In the genomic region with DNA sequence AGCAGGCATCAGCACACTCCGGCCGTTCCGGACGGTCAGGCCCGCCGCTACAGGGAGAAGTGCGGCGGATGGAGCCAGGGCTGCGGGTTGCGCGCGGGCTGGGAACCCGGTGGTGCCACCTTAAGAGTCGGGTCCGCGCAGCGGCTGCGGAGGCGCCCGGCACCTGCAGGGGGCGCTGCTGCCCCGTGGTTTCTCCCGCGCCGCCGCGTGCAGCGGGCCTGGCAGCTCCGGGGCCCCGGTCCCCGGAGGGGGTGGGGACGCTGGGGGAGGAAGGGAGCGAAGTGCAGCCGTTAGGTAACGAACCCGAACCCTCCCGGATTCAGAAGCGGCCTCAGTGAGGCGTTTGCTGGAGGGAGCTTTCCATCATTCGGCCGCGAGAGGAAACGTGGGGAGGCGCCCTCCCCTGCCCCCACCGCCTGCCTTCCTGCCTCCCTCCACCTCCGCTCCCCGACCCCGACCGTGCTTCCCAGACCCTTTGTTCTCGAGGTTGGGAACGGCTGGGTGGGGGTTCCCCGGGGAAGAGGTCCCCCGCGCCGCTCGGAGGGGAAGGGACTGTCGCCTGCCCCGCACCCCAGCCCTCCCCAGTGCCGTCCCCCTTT, we compare ENCODE assay signal across 1 cellular context.
TF ChIP-seq lines count a peak whose summit lies in the region.

No MANE protein-coding gene starts in this region.

TF ChIP-seq in K562, 482 proteins besides CTCF, POLR2A, EP300 and RAD21 (continued from another document and continues in another):
- TF ChIP-seq, protein P1, sequence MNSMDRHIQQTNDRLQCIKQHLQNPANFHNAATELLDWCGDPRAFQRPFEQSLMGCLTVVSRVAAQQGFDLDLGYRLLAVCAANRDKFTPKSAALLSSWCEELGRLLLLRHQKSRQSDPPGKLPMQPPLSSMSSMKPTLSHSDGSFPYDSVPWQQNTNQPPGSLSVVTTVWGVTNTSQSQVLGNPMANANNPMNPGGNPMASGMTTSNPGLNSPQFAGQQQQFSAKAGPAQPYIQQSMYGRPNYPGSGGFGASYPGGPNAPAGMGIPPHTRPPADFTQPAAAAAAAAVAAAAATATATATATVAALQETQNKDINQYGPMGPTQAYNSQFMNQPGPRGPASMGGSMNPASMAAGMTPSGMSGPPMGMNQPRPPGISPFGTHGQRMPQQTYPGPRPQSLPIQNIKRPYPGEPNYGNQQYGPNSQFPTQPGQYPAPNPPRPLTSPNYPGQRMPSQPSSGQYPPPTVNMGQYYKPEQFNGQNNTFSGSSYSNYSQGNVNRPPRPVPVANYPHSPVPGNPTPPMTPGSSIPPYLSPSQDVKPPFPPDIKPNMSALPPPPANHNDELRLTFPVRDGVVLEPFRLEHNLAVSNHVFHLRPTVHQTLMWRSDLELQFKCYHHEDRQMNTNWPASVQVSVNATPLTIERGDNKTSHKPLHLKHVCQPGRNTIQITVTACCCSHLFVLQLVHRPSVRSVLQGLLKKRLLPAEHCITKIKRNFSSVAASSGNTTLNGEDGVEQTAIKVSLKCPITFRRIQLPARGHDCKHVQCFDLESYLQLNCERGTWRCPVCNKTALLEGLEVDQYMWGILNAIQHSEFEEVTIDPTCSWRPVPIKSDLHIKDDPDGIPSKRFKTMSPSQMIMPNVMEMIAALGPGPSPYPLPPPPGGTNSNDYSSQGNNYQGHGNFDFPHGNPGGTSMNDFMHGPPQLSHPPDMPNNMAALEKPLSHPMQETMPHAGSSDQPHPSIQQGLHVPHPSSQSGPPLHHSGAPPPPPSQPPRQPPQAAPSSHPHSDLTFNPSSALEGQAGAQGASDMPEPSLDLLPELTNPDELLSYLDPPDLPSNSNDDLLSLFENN (IDR thresholded peaks at IDR 0.05; ENCODE audit: low read depth in 2 of 2, low read length in 2 of 2), result 0 out of 4 replicates have a peak, but pooled peaks of 1 of the 2 experiments have one; percentile 45
- TF ChIP-seq MAFF (IDR thresholded peaks at IDR 0.05; ENCODE audit: low read length), result no peak
- TF ChIP-seq RBM15 (IDR thresholded peaks at IDR 0.05; ENCODE audit: insufficient read depth, low read length), result no peak
- TF ChIP-seq ZC3H11A (IDR thresholded peaks at IDR 0.05; ENCODE audit: low read depth, low read length), result 0 out of 2 replicates have a peak, but pooled peaks have one; percentile 73
- peak; percentile 31 for TF ChIP-seq BRD9 (IDR thresholded peaks at IDR 0.05; ENCODE audit: low read depth, partially characterized antibody)
- TF ChIP-seq, protein P2, sequence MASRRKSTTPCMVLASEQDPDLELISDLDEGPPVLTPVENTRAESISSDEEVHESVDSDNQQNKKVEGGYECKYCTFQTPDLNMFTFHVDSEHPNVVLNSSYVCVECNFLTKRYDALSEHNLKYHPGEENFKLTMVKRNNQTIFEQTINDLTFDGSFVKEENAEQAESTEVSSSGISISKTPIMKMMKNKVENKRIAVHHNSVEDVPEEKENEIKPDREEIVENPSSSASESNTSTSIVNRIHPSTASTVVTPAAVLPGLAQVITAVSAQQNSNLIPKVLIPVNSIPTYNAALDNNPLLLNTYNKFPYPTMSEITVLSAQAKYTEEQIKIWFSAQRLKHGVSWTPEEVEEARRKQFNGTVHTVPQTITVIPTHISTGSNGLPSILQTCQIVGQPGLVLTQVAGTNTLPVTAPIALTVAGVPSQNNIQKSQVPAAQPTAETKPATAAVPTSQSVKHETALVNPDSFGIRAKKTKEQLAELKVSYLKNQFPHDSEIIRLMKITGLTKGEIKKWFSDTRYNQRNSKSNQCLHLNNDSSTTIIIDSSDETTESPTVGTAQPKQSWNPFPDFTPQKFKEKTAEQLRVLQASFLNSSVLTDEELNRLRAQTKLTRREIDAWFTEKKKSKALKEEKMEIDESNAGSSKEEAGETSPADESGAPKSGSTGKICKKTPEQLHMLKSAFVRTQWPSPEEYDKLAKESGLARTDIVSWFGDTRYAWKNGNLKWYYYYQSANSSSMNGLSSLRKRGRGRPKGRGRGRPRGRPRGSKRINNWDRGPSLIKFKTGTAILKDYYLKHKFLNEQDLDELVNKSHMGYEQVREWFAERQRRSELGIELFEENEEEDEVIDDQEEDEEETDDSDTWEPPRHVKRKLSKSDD (conservative IDR thresholded peaks at IDR 0.05; ENCODE audit: low read length), result no peak
- TF ChIP-seq NONO (IDR thresholded peaks at IDR 0.05; ENCODE audit: low read depth in 2 of 2, low read length in 1 of 2), result peak in 1 of 2 experiments; percentile 77; a peak in 2 of 4 replicates
- TF ChIP-seq ZNF239 (CRISPR knock-in tag; IDR thresholded peaks at IDR 0.05), result no peak
- TF ChIP-seq, protein P3, sequence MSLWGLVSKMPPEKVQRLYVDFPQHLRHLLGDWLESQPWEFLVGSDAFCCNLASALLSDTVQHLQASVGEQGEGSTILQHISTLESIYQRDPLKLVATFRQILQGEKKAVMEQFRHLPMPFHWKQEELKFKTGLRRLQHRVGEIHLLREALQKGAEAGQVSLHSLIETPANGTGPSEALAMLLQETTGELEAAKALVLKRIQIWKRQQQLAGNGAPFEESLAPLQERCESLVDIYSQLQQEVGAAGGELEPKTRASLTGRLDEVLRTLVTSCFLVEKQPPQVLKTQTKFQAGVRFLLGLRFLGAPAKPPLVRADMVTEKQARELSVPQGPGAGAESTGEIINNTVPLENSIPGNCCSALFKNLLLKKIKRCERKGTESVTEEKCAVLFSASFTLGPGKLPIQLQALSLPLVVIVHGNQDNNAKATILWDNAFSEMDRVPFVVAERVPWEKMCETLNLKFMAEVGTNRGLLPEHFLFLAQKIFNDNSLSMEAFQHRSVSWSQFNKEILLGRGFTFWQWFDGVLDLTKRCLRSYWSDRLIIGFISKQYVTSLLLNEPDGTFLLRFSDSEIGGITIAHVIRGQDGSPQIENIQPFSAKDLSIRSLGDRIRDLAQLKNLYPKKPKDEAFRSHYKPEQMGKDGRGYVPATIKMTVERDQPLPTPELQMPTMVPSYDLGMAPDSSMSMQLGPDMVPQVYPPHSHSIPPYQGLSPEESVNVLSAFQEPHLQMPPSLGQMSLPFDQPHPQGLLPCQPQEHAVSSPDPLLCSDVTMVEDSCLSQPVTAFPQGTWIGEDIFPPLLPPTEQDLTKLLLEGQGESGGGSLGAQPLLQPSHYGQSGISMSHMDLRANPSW (CRISPR knock-in tag; IDR thresholded peaks at IDR 0.05), result no peak
- TF ChIP-seq, protein P4, sequence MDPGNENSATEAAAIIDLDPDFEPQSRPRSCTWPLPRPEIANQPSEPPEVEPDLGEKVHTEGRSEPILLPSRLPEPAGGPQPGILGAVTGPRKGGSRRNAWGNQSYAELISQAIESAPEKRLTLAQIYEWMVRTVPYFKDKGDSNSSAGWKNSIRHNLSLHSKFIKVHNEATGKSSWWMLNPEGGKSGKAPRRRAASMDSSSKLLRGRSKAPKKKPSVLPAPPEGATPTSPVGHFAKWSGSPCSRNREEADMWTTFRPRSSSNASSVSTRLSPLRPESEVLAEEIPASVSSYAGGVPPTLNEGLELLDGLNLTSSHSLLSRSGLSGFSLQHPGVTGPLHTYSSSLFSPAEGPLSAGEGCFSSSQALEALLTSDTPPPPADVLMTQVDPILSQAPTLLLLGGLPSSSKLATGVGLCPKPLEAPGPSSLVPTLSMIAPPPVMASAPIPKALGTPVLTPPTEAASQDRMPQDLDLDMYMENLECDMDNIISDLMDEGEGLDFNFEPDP (CRISPR knock-in tag; IDR thresholded peaks at IDR 0.05), result no peak
- TF ChIP-seq ZNF232 (CRISPR knock-in tag; IDR thresholded peaks at IDR 0.05), result no peak
- TF ChIP-seq CHD2 (IDR thresholded peaks at IDR 0.05; ENCODE audit: low read depth, low read length), result peak; percentile 73
- no peak for TF ChIP-seq ERF (CRISPR knock-in tag; IDR thresholded peaks at IDR 0.05)
- TF ChIP-seq ZNF707 (CRISPR knock-in tag; conservative IDR thresholded peaks at IDR 0.05), result no peak
- TF ChIP-seq MTA2 (IDR thresholded peaks at IDR 0.05; ENCODE audit: low read depth), result no peak
- no peak for TF ChIP-seq FOXJ2 (tag; IDR thresholded peaks at IDR 0.05)
- peak; percentile 40 for TF ChIP-seq CBX1 (IDR thresholded peaks at IDR 0.05; ENCODE audit: low read depth)
- TF ChIP-seq POLR2G (IDR thresholded peaks at IDR 0.05; ENCODE audit: low read depth, low read length), result peak; percentile 76
- peak; percentile 88 for TF ChIP-seq ZNF282 (CRISPR knock-in tag; IDR thresholded peaks at IDR 0.05)
- TF ChIP-seq HDAC3 (IDR thresholded peaks at IDR 0.05; ENCODE audit: borderline replicate concordance, partially characterized antibody), result no peak
- TF ChIP-seq KLF1 (tag; IDR thresholded peaks at IDR 0.05), result no peak
- TF ChIP-seq MAFG (tag; conservative IDR thresholded peaks at IDR 0.05), result no peak
- TF ChIP-seq ETV1 (tag; conservative IDR thresholded peaks at IDR 0.05; ENCODE audit: low read depth), result no peak
- TF ChIP-seq ZSCAN32 (CRISPR knock-in tag; IDR thresholded peaks at IDR 0.05), result no peak
- TF ChIP-seq KAT8 (IDR thresholded peaks at IDR 0.05; ENCODE audit: low read depth), result no peak
- TF ChIP-seq ZNF717 (CRISPR knock-in tag; IDR thresholded peaks at IDR 0.05), result no peak
- no peak for TF ChIP-seq TAF9B (IDR thresholded peaks at IDR 0.05; ENCODE audit: partially characterized antibody)
- no peak for TF ChIP-seq ARHGAP35 (IDR thresholded peaks at IDR 0.05; ENCODE audit: partially characterized antibody)
- TF ChIP-seq, protein P5, sequence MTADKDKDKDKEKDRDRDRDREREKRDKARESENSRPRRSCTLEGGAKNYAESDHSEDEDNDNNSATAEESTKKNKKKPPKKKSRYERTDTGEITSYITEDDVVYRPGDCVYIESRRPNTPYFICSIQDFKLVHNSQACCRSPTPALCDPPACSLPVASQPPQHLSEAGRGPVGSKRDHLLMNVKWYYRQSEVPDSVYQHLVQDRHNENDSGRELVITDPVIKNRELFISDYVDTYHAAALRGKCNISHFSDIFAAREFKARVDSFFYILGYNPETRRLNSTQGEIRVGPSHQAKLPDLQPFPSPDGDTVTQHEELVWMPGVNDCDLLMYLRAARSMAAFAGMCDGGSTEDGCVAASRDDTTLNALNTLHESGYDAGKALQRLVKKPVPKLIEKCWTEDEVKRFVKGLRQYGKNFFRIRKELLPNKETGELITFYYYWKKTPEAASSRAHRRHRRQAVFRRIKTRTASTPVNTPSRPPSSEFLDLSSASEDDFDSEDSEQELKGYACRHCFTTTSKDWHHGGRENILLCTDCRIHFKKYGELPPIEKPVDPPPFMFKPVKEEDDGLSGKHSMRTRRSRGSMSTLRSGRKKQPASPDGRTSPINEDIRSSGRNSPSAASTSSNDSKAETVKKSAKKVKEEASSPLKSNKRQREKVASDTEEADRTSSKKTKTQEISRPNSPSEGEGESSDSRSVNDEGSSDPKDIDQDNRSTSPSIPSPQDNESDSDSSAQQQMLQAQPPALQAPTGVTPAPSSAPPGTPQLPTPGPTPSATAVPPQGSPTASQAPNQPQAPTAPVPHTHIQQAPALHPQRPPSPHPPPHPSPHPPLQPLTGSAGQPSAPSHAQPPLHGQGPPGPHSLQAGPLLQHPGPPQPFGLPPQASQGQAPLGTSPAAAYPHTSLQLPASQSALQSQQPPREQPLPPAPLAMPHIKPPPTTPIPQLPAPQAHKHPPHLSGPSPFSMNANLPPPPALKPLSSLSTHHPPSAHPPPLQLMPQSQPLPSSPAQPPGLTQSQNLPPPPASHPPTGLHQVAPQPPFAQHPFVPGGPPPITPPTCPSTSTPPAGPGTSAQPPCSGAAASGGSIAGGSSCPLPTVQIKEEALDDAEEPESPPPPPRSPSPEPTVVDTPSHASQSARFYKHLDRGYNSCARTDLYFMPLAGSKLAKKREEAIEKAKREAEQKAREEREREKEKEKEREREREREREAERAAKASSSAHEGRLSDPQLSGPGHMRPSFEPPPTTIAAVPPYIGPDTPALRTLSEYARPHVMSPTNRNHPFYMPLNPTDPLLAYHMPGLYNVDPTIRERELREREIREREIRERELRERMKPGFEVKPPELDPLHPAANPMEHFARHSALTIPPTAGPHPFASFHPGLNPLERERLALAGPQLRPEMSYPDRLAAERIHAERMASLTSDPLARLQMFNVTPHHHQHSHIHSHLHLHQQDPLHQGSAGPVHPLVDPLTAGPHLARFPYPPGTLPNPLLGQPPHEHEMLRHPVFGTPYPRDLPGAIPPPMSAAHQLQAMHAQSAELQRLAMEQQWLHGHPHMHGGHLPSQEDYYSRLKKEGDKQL (CRISPR knock-in tag; IDR thresholded peaks at IDR 0.05; ENCODE audit: borderline replicate concordance), result no peak
- TF ChIP-seq EZH2 (IDR thresholded peaks at IDR 0.05; ENCODE audit: borderline replicate concordance, low read depth, low read length), result no peak
- TF ChIP-seq, protein P6, sequence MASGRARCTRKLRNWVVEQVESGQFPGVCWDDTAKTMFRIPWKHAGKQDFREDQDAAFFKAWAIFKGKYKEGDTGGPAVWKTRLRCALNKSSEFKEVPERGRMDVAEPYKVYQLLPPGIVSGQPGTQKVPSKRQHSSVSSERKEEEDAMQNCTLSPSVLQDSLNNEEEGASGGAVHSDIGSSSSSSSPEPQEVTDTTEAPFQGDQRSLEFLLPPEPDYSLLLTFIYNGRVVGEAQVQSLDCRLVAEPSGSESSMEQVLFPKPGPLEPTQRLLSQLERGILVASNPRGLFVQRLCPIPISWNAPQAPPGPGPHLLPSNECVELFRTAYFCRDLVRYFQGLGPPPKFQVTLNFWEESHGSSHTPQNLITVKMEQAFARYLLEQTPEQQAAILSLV (tag; IDR thresholded peaks at IDR 0.05), result no peak
- no peak for TF ChIP-seq PML (IDR thresholded peaks at IDR 0.05; ENCODE audit: low read length)
- no peak for TF ChIP-seq GATAD2A (IDR thresholded peaks at IDR 0.05)
- no peak for TF ChIP-seq SNRNP70 (optimal IDR thresholded peaks at IDR 0.05; ENCODE audit: low read depth, low read length)
- peak; percentile 91 for TF ChIP-seq RB1 (IDR thresholded peaks at IDR 0.05; ENCODE audit: low read depth)
- no peak for TF ChIP-seq HMG20A (CRISPR knock-in tag; conservative IDR thresholded peaks at IDR 0.05)
- TF ChIP-seq HNRNPH1 (optimal IDR thresholded peaks at IDR 0.05; ENCODE audit: low read depth, low read length), result no peak
- TF ChIP-seq MCM2 (IDR thresholded peaks at IDR 0.05; ENCODE audit: low read depth), result no peak
- TF ChIP-seq TOE1 (IDR thresholded peaks at IDR 0.05; ENCODE audit: borderline replicate concordance), result no peak
- no peak for TF ChIP-seq TOE1 (CRISPR knock-in tag; IDR thresholded peaks at IDR 0.05; ENCODE audit: borderline replicate concordance, low read depth)
- peak in 1 of 2 experiments; percentile 78; a peak in 1 of 4 replicates for TF ChIP-seq TEAD1 (CRISPR knock-in tag; IDR thresholded peaks at IDR 0.05)
- TF ChIP-seq, protein P7, sequence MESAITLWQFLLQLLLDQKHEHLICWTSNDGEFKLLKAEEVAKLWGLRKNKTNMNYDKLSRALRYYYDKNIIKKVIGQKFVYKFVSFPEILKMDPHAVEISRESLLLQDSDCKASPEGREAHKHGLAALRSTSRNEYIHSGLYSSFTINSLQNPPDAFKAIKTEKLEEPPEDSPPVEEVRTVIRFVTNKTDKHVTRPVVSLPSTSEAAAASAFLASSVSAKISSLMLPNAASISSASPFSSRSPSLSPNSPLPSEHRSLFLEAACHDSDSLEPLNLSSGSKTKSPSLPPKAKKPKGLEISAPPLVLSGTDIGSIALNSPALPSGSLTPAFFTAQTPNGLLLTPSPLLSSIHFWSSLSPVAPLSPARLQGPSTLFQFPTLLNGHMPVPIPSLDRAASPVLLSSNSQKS (CRISPR knock-in tag; IDR thresholded peaks at IDR 0.05), result no peak
- no peak for TF ChIP-seq THRAP3 (IDR thresholded peaks at IDR 0.05; ENCODE audit: borderline replicate concordance)
- no peak for TF ChIP-seq TEAD2 (tag; IDR thresholded peaks at IDR 0.05)
- TF ChIP-seq TCF3 (CRISPR knock-in tag; IDR thresholded peaks at IDR 0.05), result no peak
- no peak for TF ChIP-seq KLF6 (CRISPR knock-in tag; IDR thresholded peaks at IDR 0.05; ENCODE audit: borderline replicate concordance)
- no peak for TF ChIP-seq ZNF764 (CRISPR knock-in tag; IDR thresholded peaks at IDR 0.05; ENCODE audit: low read depth)
- no peak for TF ChIP-seq MCM7 (IDR thresholded peaks at IDR 0.05)
- TF ChIP-seq TSC22D4 (tag; IDR thresholded peaks at IDR 0.05), result no peak
- no peak for TF ChIP-seq CREBBP (IDR thresholded peaks at IDR 0.05; ENCODE audit: low read depth, low read length)
- no peak for TF ChIP-seq ATF1 (CRISPR knock-in tag; IDR thresholded peaks at IDR 0.05)
- TF ChIP-seq ATF1 (tag; IDR thresholded peaks at IDR 0.05), result peak; percentile 33; the same call in 1 of the 2 replicates
